8 cellular contexts compared by ENCODE assay signal in the genomic region with DNA sequence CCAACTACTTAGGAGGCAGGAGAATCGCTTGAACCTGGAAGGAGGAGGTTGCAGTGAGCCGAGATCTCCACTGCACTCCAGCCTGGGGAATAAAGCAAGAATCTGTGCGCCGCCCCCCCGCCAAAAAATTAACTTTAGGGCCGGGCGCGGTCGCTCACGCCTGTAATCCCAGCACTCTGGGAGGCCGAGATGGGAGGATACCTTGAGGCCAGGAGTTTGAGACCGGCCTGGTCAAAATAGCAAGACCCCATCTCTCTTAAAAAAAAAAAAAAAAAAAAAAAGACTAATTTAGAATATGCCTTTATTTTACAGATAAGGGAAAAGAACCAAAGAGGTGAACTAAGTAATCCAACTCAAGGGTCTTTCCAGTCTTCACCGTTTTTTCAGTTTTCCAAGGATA. TPM values are rescaled to one million over a fixed set of nuclear protein-coding genes. Genes with fewer than 3 reads are reported as not detected.
DNase-seq lines count a peak whose midpoint lies in the region; ATAC-seq and TF ChIP-seq lines count a peak whose summit lies in the region.

No MANE protein-coding gene starts in this region.

- DNase-seq in left ventricle myocardium inferior = no peak
- DNase-seq in Right ventricle myocardium superior = no peak
- DNase-seq in brain microvascular endothelial cell = no peak
- no peak for DNase-seq in vagina (ENCODE audit: extremely low spot score in 2 of 2)
- no peak for DNase-seq in SK-N-DZ (ENCODE audit: low spot score)
- DNase-seq in HUDEP-2 (lab: John Stamatoyannopoulos, UW; ENCODE audit: unreplicated experiment in 76 of 76) = no peak

- H3K4me3 ChIP-seq in left ventricle myocardium inferior (peak overlapping the region; percentile 99), brain microvascular endothelial cell (ENCODE audit: low read depth, low read length) (peak overlapping the region; percentile 98), mononuclear cell (ENCODE audit: low read length) (peak overlapping the region; percentile 100), vagina (peak overlapping the region; percentile 80 to 97)

- no peak for TF ChIP-seq CTCF in left ventricle myocardium inferior (IDR thresholded peaks at IDR 0.05; ENCODE audit: borderline replicate concordance)
- no peak for TF ChIP-seq CTCF in brain microvascular endothelial cell (IDR thresholded peaks at IDR 0.05; ENCODE audit: low read depth, low read length, missing control alignments)
- no peak for TF ChIP-seq CTCF in vagina (IDR thresholded peaks at IDR 0.05)

- in situ Hi-C loops in brain microvascular endothelial cell (cut with HindIII; ENCODE audit: low pct_ligation_motif_present, low sequenced_read_pairs) = no loop called here

- H3K27me3 ChIP-seq in left ventricle myocardium inferior (ENCODE audit: low read depth) = no peaks in the 10 kb centered on the region
- H3K27me3 ChIP-seq in brain microvascular endothelial cell (replicated peaks) = no peaks in the 10 kb centered on the region
- no peaks in the 10 kb centered on the region for H3K27me3 ChIP-seq in mononuclear cell (ENCODE audit: insufficient read depth, low read length)
- H3K27me3 ChIP-seq in vagina = no peaks in the 10 kb centered on the region

- H3K4me1 ChIP-seq in left ventricle myocardium inferior = peaks cover 64% of the 10 kb centered on the region
- peaks cover 49% of the 10 kb centered on the region for H3K4me1 ChIP-seq in mononuclear cell (ENCODE audit: insufficient read depth, low read length)
- H3K4me1 ChIP-seq in vagina = peaks cover 60% of the 10 kb centered on the region

- H3K27ac ChIP-seq in left ventricle myocardium inferior (replicated peaks) (peak overlapping the region; percentile 94), brain microvascular endothelial cell (no peak overlapping the region), vagina (no peak overlapping the region)

- intact Hi-C loops in left ventricle myocardium inferior (cut with micrococcal nuclease) (no loop called here), Right ventricle myocardium superior (cut with DNase I) (no loop called here), vagina (cut with DNase I) (no loop called here)

- TF ChIP-seq POLR2A in vagina (IDR thresholded peaks at IDR 0.05) = no peak

- ATAC-seq in Right ventricle myocardium superior (ENCODE audit: poor library complexity) (no peak), HG02852 (IDR thresholded peaks at IDR 0.05; ENCODE audit: unreplicated experiment) (no peak)

- H3K9me3 ChIP-seq in left ventricle myocardium inferior (replicated peaks) (no peaks in the 10 kb centered on the region), mononuclear cell (ENCODE audit: low read depth, low read length) (no peaks in the 10 kb centered on the region), vagina (no peaks in the 10 kb centered on the region)

- H3K36me3 ChIP-seq in left ventricle myocardium inferior (peaks cover 45% of the 10 kb centered on the region), brain microvascular endothelial cell (replicated peaks) (peaks cover 37% of the 10 kb centered on the region), vagina (peaks cover 0 to 27% of the 10 kb centered on the region in 2 donors)

RNA-seq across cellular contexts. Expression of a gene that starts 1.2 kb away (rescaled TPM):
- 23.1 TPM for total RNA-seq in left ventricle myocardium inferior
- 17.3 TPM for total RNA-seq in Right ventricle myocardium superior
- 195 TPM for total RNA-seq in mononuclear cell
- 86.2 TPM for total RNA-seq in vagina
- polyA plus RNA-seq in SK-N-DZ (2014; cell fraction: cytosol; rRNA removed) = 67.7 and 78.0 TPM in 2 replicates
- polyA plus RNA-seq in SK-N-DZ (2014; cell fraction: nucleus; rRNA removed) = 75.0 and 87.4 TPM in 2 replicates

RNA-seq across cellular contexts. Expression of a gene that starts 35.6 kb away (rescaled TPM):
- total RNA-seq in left ventricle myocardium inferior = 18.4 TPM
- total RNA-seq in Right ventricle myocardium superior = 17.5 TPM
- total RNA-seq in mononuclear cell = 120 TPM
- total RNA-seq in vagina = 58.4 TPM
- polyA plus RNA-seq in SK-N-DZ (2014; cell fraction: cytosol; rRNA removed) = 27.2 and 28.4 TPM in 2 replicates
- polyA plus RNA-seq in SK-N-DZ (2014; cell fraction: nucleus; rRNA removed) = 36.2 and 36.8 TPM in 2 replicates
